ENCODE assay signal across 20 cellular contexts in genomic region chr1:240104662-240105061, GRCh38. TPM values are rescaled to one million over a fixed set of nuclear protein-coding genes. Genes with fewer than 3 reads are reported as not detected.
A peak's percentile ranks its signal among the peaks of the same experiment; 100 is the strongest.
DNase-seq lines count a peak whose midpoint lies in the region; ATAC-seq, FAIRE-seq and TF ChIP-seq lines count a peak whose summit lies in the region.
"Had no signal": no experiment of that assay in that cellular context is flagged by ENCODE, and none has a peak within 500 bp of the region (broad histone marks: within the 10 kb centered on the region; RNA-seq: fewer than 3 reads in every experiment).

No MANE protein-coding gene starts in this region.

- no peak overlapping the region for H3K27ac ChIP-seq in parathyroid adenoma
- H3K27ac ChIP-seq in WERI-Rb-1 = no peak overlapping the region
- H3K27ac ChIP-seq: KMS-11 had no signal

- no peaks in the 10 kb centered on the region for H3K36me3 ChIP-seq in parathyroid adenoma (ENCODE audit: control insufficient read depth, insufficient read depth, low read length)
- peaks cover 84% of the 10 kb centered on the region for H3K36me3 ChIP-seq in WERI-Rb-1
- H3K36me3 ChIP-seq: BE2C had no signal

- H3K4me1 ChIP-seq in parathyroid adenoma = peaks cover 2% of the 10 kb centered on the region
- H3K4me1 ChIP-seq: BE2C had no signal

- H3K79me2 ChIP-seq in parathyroid adenoma = peaks cover 6% of the 10 kb centered on the region

- DNase-seq in D721Med (ENCODE audit: insufficient read length, low spot score) = no peak
- peak; percentile 63 for DNase-seq in ELR (ENCODE audit: low read depth)
- DNase-seq in M059J (ENCODE audit: low read depth) = peak; percentile 74
- DNase-seq in NCI-H524 (lab: John Stamatoyannopoulos, UW) = no peak
- no peak for DNase-seq in NCI-H2081 (lab: John Stamatoyannopoulos, UW)
- no peak for DNase-seq in WERI-Rb-1
- DNase-seq: BE2C; C1 segment of cervical spinal cord; CD4-positive, CD25-positive, alpha-beta regulatory T cell; CD8-positive, alpha-beta memory T cell; COR-L47 had no signal

- H3K9me3 ChIP-seq in parathyroid adenoma (ENCODE audit: control insufficient read depth, low read length) (no peaks in the 10 kb centered on the region), WERI-Rb-1 (ENCODE audit: severe bottlenecking) (no peaks in the 10 kb centered on the region)
- H3K9me3 ChIP-seq: BE2C had no signal

- H2AFZ ChIP-seq in parathyroid adenoma = no peak overlapping the region
- H2AFZ ChIP-seq: GM23338 had no signal

- no peak for ATAC-seq in GM18498 (IDR thresholded peaks at IDR 0.05; ENCODE audit: unreplicated experiment)
- ATAC-seq: GM12878, GM23338 had no signal

- H3K27me3 ChIP-seq in parathyroid adenoma (ENCODE audit: control insufficient read depth, insufficient read depth, low read length) = no peaks in the 10 kb centered on the region
- no peaks in the 10 kb centered on the region for H3K27me3 ChIP-seq in WERI-Rb-1 (ENCODE audit: insufficient read depth, low read depth, severe bottlenecking)
- H3K27me3 ChIP-seq: BE2C had no signal

- H3K9ac ChIP-seq in parathyroid adenoma = no peak overlapping the region
- H3K9ac ChIP-seq: KMS-11 had no signal

- H3K4me2 ChIP-seq in parathyroid adenoma (ENCODE audit: low read length) = peak overlapping the region; percentile 22
- H3K4me2 ChIP-seq: GM23338, KMS-11 had no signal

- peak; percentile 66 for FAIRE-seq in D721Med (lab: Jason Lieb, UNC)
- FAIRE-seq: GM12878, GM19239, H54 had no signal

- no peak for TF ChIP-seq CTCF in D721Med (IDR thresholded peaks at IDR 0.05; ENCODE audit: insufficient read depth, missing control alignments)
- TF ChIP-seq CTCF in parathyroid adenoma (IDR thresholded peaks at IDR 0.05) = no peak
- TF ChIP-seq CTCF in WERI-Rb-1 (IDR thresholded peaks at IDR 0.05; ENCODE audit: low read depth, low read length) = no peak

- H3K4me3 ChIP-seq in parathyroid adenoma (ENCODE audit: low read depth, low read length) (no peak overlapping the region), WERI-Rb-1 (ENCODE audit: low read depth, low read length) (no peak overlapping the region)
- H3K4me3 ChIP-seq: GM12878, GM23338 had no signal

RNA-seq across cellular contexts. Expression of gene FMN2, which starts 13.0 kb away (rescaled TPM):
- total RNA-seq in M059J (2014; rRNA removed; shearing (Covaris generic)) = 6.0 and 19.2 TPM in 2 replicates
- total RNA-seq: CD4-positive, CD25-positive, alpha-beta regulatory T cell; CD8-positive, alpha-beta memory T cell; G401; GM12878; HT-29 had no signal

Comparison
In these comparisons a context has a peak if more than half of its experiments do, and no peak if none do; other contexts are left out.
1. DNase-seq: peak in ELR (single experiment) and M059J (single experiment); none in D721Med (single experiment), NCI-H524 (0 of 2), NCI-H2081 (0 of 2) and WERI-Rb-1 (single experiment).